8 cellular contexts compared by ENCODE assay signal in genomic region chr1:205523891-205524793, GRCh38. TPM values are rescaled to one million over a fixed set of nuclear protein-coding genes. Genes with fewer than 3 reads are reported as not detected.
DNase-seq lines count a peak whose midpoint lies in the region; ATAC-seq and TF ChIP-seq lines count a peak whose summit lies in the region.

No MANE protein-coding gene starts in this region.

- H3K4me2 ChIP-seq in BLaER1, result peak overlapping the region; percentile 43

- POLR2A ChIA-PET in HEK293T (lab: Yijun Ruan, JAX), result interaction anchor here (1.3 kb wide), 1 partner anchor 39 kb away, joined by 3 read pairs; no protein-coding TSS in a partner anchor

- no peak overlapping the region for H3K4me3 ChIP-seq in BLaER1
- no peak overlapping the region for H3K4me3 ChIP-seq in lower lobe of right lung

- H3K27ac ChIP-seq in BLaER1 (no peak overlapping the region), lower lobe of right lung (no peak overlapping the region)

- peaks cover 26% of the 10 kb centered on the region for H3K36me3 ChIP-seq in BLaER1
- H3K36me3 ChIP-seq in lower lobe of right lung, result peaks cover 15% of the 10 kb centered on the region

- no peak overlapping the region for H3K9ac ChIP-seq in BLaER1

- peak; percentile 85 for DNase-seq in HEK293T (ENCODE audit: extremely low spot score)
- DNase-seq in NCI-H69 (lab: John Stamatoyannopoulos, UW), result peak; percentile 83
- DNase-seq in activated CD4-positive, alpha-beta T cell treated with anti-CD3 and anti-CD28 coated beads, Interleukin-2, amount 50 U/mL, for 24 hours (ENCODE audit: low read depth in 1 of 2, low spot score in 1 of 2), result peak; percentile 57 to 66
- peak; percentile 76 for DNase-seq in dedifferentiated amniotic fluid mesenchymal stem cell (ENCODE audit: extremely low spot score)
- peak; percentile 73 for DNase-seq in lower lobe of right lung
- DNase-seq in stimulated activated CD8-positive, alpha-beta memory T cell treated with anti-CD3 and anti-CD28 coated beads, Interleukin-15, amount 100 ng/mL, for 1 hour (ENCODE audit: low read depth), result peak; percentile 64

- CTCF ChIA-PET in HEK293T (lab: Yijun Ruan, JAX), result interaction anchor here (0.7 to 5.3 kb wide), 23 partner anchors 9 to 223 kb away, joined by 3 to 114 read pairs (median 4); no protein-coding TSS in a partner anchor

- H3K9me3 ChIP-seq in BLaER1 (no peaks in the 10 kb centered on the region), lower lobe of right lung (no peaks in the 10 kb centered on the region)

- H3K27me3 ChIP-seq in BLaER1 (no peaks in the 10 kb centered on the region), lower lobe of right lung (ENCODE audit: low read depth) (no peaks in the 10 kb centered on the region)

- peaks cover 29% of the 10 kb centered on the region for H3K4me1 ChIP-seq in BLaER1
- peaks cover 6% of the 10 kb centered on the region for H3K4me1 ChIP-seq in lower lobe of right lung

- intact Hi-C loops in lower lobe of right lung (cut with DNase I), result loop anchor here (5.0 kb wide), 1 partner anchor 37 kb away; no protein-coding TSS in a partner anchor

- ATAC-seq in lower lobe of right lung, result peak; percentile 47 to 67
- ATAC-seq in GM21390 (IDR thresholded peaks at IDR 0.05; ENCODE audit: unreplicated experiment), result no peak

- TF ChIP-seq CTCF in lower lobe of right lung (IDR thresholded peaks at IDR 0.05), result peak; percentile 76

- peaks cover 40% of the 10 kb centered on the region for H4K20me1 ChIP-seq in BLaER1

TF ChIP-seq in HEK293T, 16 proteins besides CTCF, POLR2A, EP300 and RAD21:
- TF ChIP-seq SUZ12 (IDR thresholded peaks at IDR 0.05), result no peak
- TF ChIP-seq CTBP1 (IDR thresholded peaks at IDR 0.05; ENCODE audit: borderline replicate concordance), result no peak
- no peak for TF ChIP-seq FOXK2 (IDR thresholded peaks at IDR 0.05)
- TF ChIP-seq TARDBP (IDR thresholded peaks at IDR 0.05), result no peak
- TF ChIP-seq ARNT (IDR thresholded peaks at IDR 0.05), result no peak
- no peak for TF ChIP-seq SP1 (IDR thresholded peaks at IDR 0.05)
- TF ChIP-seq ZNF384 (IDR thresholded peaks at IDR 0.05), result no peak
- no peak for TF ChIP-seq ELF4 (IDR thresholded peaks at IDR 0.05)
- TF ChIP-seq L3MBTL2 (conservative IDR thresholded peaks at IDR 0.05), result no peak
- TF ChIP-seq FOXA1 (IDR thresholded peaks at IDR 0.05), result no peak
- TF ChIP-seq BHLHE40 (IDR thresholded peaks at IDR 0.05; ENCODE audit: borderline replicate concordance), result no peak
- no peak for TF ChIP-seq FOXM1 (IDR thresholded peaks at IDR 0.05; ENCODE audit: borderline replicate concordance)
- TF ChIP-seq NFRKB (IDR thresholded peaks at IDR 0.05), result no peak
- no peak for TF ChIP-seq LEF1 (IDR thresholded peaks at IDR 0.05; ENCODE audit: borderline replicate concordance)
- TF ChIP-seq, protein P1, sequence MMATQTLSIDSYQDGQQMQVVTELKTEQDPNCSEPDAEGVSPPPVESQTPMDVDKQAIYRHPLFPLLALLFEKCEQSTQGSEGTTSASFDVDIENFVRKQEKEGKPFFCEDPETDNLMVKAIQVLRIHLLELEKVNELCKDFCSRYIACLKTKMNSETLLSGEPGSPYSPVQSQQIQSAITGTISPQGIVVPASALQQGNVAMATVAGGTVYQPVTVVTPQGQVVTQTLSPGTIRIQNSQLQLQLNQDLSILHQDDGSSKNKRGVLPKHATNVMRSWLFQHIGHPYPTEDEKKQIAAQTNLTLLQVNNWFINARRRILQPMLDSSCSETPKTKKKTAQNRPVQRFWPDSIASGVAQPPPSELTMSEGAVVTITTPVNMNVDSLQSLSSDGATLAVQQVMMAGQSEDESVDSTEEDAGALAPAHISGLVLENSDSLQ (IDR thresholded peaks at IDR 0.05), result no peak
- TF ChIP-seq HDGF (IDR thresholded peaks at IDR 0.05; ENCODE audit: borderline replicate concordance), result no peak

RNA-seq across cellular contexts. Expression of gene CDK18, which starts 19.7 kb away (rescaled TPM):
- total RNA-seq in lower lobe of right lung, result 36.6 TPM
